23 cellular contexts compared by ENCODE assay signal in genomic region chr14:71411280-71411595, GRCh38.
A peak's percentile ranks its signal among the peaks of the same experiment; 100 is the strongest.
DNase-seq lines count a peak whose midpoint lies in the region; ATAC-seq, FAIRE-seq and TF ChIP-seq lines count a peak whose summit lies in the region.
"Had no signal": no experiment of that assay in that cellular context is flagged by ENCODE, and none has a peak within 500 bp of the region (broad histone marks: within the 10 kb centered on the region; RNA-seq: fewer than 3 reads in every experiment).

No MANE protein-coding gene starts in this region.

- DNase-seq in activated T-cell treated with anti-CD3 and anti-CD28 coated beads, Interleukin-2, amount 50 U/mL, for 72 hours = no peak
- DNase-seq in activated T-cell treated with anti-CD3 and anti-CD28 coated beads for 4 hours (no peak), GM12878 (ENCODE audit: low read depth, low spot score) (no peak), mesothelial cell of epicardium (ENCODE audit: low spot score in 2 of 2, unreplicated experiment in 2 of 2) (no peak), globus pallidus (ENCODE audit: low spot score) (no peak), NCI-H1092 (lab: John Stamatoyannopoulos, UW) (no peak)
- no peak for DNase-seq in stimulated activated naive B cell treated with anti-CD40 and anti-IgM and Interleukin-4, amounts not matched to agents 10 μg/mL and 1 μg/mL and 100 μg/mL, for 72 hours
- DNase-seq: activated CD4-positive, CD25-positive, alpha-beta regulatory T cell; colonic mucosa; EL; lower lobe of right lung; MM.1S; NCI-H1436 treated with DMSO at 0.1 percent for 48 hours; NCI-H524; RPMI8226; stimulated activated CD4-positive, alpha-beta T cell treated with anti-CD3 and anti-CD28 coated beads, Interleukin-2, amount 100 ng/mL, for 48 hours; stomach; T1000 had no signal

- H3K4me1 Mint-ChIP-seq in activated T-cell treated with anti-CD3 and anti-CD28 coated beads, Interleukin-2, amount 50 U/mL, for 72 hours (ENCODE audit: low read depth) = peaks cover 49% of the 10 kb centered on the region
- H3K4me1 Mint-ChIP-seq in stimulated activated naive B cell treated with anti-CD40 and anti-IgM and Interleukin-4, amounts not matched to agents 10 μg/mL and 1 μg/mL and 100 μg/mL, for 72 hours = peaks cover 34 to 59% of the 10 kb centered on the region in 2 donors
- peaks cover 4% of the 10 kb centered on the region for H3K4me1 Mint-ChIP-seq in mesothelial cell of epicardium

- H3K4me3 Mint-ChIP-seq in activated T-cell treated with anti-CD3 and anti-CD28 coated beads, Interleukin-2, amount 50 U/mL, for 72 hours = peak overlapping the region in 1 of 2 donors; percentile 49
- peak overlapping the region in 1 of 2 donors; percentile 20 for H3K4me3 Mint-ChIP-seq in stimulated activated naive B cell treated with anti-CD40 and anti-IgM and Interleukin-4, amounts not matched to agents 10 μg/mL and 1 μg/mL and 100 μg/mL, for 72 hours
- no peak overlapping the region for H3K4me3 Mint-ChIP-seq in mesothelial cell of epicardium
- H3K4me3 Mint-ChIP-seq: GM23338, type B pancreatic cell had no signal

- H3K79me2 ChIP-seq in Loucy (ENCODE audit: insufficient read depth, low read length) (peaks cover 98% of the 10 kb centered on the region), GM12878 (ENCODE audit: control insufficient read depth, insufficient read depth, low read length) (peaks cover 47% of the 10 kb centered on the region)

- no peaks in the 10 kb centered on the region for H3K9me2 ChIP-seq in Loucy (replicated peaks; ENCODE audit: low read depth, low read length)

- no peaks in the 10 kb centered on the region for H4K20me1 ChIP-seq in Loucy (ENCODE audit: insufficient read depth, low read length, poor library complexity, severe bottlenecking)
- H4K20me1 ChIP-seq in GM12878 (ENCODE audit: control insufficient read depth, insufficient read depth) = no peaks in the 10 kb centered on the region

- H3K9ac ChIP-seq in Loucy (ENCODE audit: low read depth, low read length, poor library complexity, severe bottlenecking) = peak overlapping the region; percentile 63
- H3K9ac ChIP-seq in GM12878 (ENCODE audit: control insufficient read depth, insufficient read depth, low read length) = no peak overlapping the region

- TF ChIP-seq POLR2A in GM12878 (IDR thresholded peaks at IDR 0.05; ENCODE audit: low read depth, low read length) = no peak

- no peaks in the 10 kb centered on the region for H3K27me3 ChIP-seq in Loucy (ENCODE audit: insufficient read depth, low read length, poor library complexity, severe bottlenecking)
- no peaks in the 10 kb centered on the region for H3K27me3 ChIP-seq in GM12878 (replicated peaks in 1 of 2; ENCODE audit: control insufficient read depth in 2 of 2, insufficient read depth in 2 of 2, low read length in 1 of 2)
- H3K27me3 ChIP-seq: colonic mucosa, stomach had no signal

- BruUV-seq in GM12878 (replicated peaks; lab: Mats Ljungman, UMichigan) = no TSS peak

- H3K27me3 Mint-ChIP-seq in activated T-cell treated with anti-CD3 and anti-CD28 coated beads, Interleukin-2, amount 50 U/mL, for 72 hours (ENCODE audit: low read depth) = no peaks in the 10 kb centered on the region
- H3K27me3 Mint-ChIP-seq in stimulated activated naive B cell treated with anti-CD40 and anti-IgM and Interleukin-4, amounts not matched to agents 10 μg/mL and 1 μg/mL and 100 μg/mL, for 72 hours = no peaks in the 10 kb centered on the region
- H3K27me3 Mint-ChIP-seq in mesothelial cell of epicardium (ENCODE audit: low read depth) = no peaks in the 10 kb centered on the region
- H3K27me3 Mint-ChIP-seq: type B pancreatic cell had no signal

- TF ChIP-seq EP300 in GM12878 (IDR thresholded peaks at IDR 0.05; ENCODE audit: borderline replicate concordance in 1 of 2, control insufficient read depth in 1 of 2, low read depth in 2 of 2, low read length in 2 of 2) = no peak

- intact Hi-C loops in GM12878 (cut with micrococcal nuclease; ENCODE audit: unreplicated experiment) = no loop called here

- H3K9me3 Mint-ChIP-seq in activated T-cell treated with anti-CD3 and anti-CD28 coated beads, Interleukin-2, amount 50 U/mL, for 72 hours = no peaks in the 10 kb centered on the region
- no peaks in the 10 kb centered on the region for H3K9me3 Mint-ChIP-seq in stimulated activated naive B cell treated with anti-CD40 and anti-IgM and Interleukin-4, amounts not matched to agents 10 μg/mL and 1 μg/mL and 100 μg/mL, for 72 hours
- peaks cover 11% of the 10 kb centered on the region for H3K9me3 Mint-ChIP-seq in mesothelial cell of epicardium
- H3K9me3 Mint-ChIP-seq: GM23338 had no signal

- TF ChIP-seq RAD21 in GM12878 (IDR thresholded peaks at IDR 0.05; ENCODE audit: insufficient read depth, low read depth, low read length) = no peak

- peaks cover 76% of the 10 kb centered on the region for H3K4me1 ChIP-seq in Loucy (ENCODE audit: insufficient read depth, low read length, poor library complexity, severe bottlenecking)
- H3K4me1 ChIP-seq in GM12878 (ENCODE audit: control insufficient read depth, insufficient read depth, low read length) = no peaks in the 10 kb centered on the region; the same call in 1 of the 2 replicates
- H3K4me1 ChIP-seq: colonic mucosa had no signal

- H3K4me2 ChIP-seq in Loucy (ENCODE audit: low read depth, low read length, poor library complexity, severe bottlenecking) = peak overlapping the region; percentile 49
- no peak overlapping the region for H3K4me2 ChIP-seq in GM12878 (ENCODE audit: control insufficient read depth, insufficient read depth)
- H3K4me2 ChIP-seq: GM23338, smooth muscle cell had no signal

- peak overlapping the region; percentile 88 for H3K27ac Mint-ChIP-seq in activated T-cell treated with anti-CD3 and anti-CD28 coated beads, Interleukin-2, amount 50 U/mL, for 72 hours
- H3K27ac Mint-ChIP-seq in stimulated activated naive B cell treated with anti-CD40 and anti-IgM and Interleukin-4, amounts not matched to agents 10 μg/mL and 1 μg/mL and 100 μg/mL, for 72 hours = peak overlapping the region; percentile 56
- no peak overlapping the region for H3K27ac Mint-ChIP-seq in mesothelial cell of epicardium
- H3K27ac Mint-ChIP-seq: GM23338, type B pancreatic cell had no signal

- H3K9me3 ChIP-seq in Loucy (ENCODE audit: insufficient read depth, low read depth, low read length) (no peaks in the 10 kb centered on the region), GM12878 (replicated peaks; ENCODE audit: control insufficient read depth, insufficient read depth, low read length) (peaks cover 2% of the 10 kb centered on the region; the same call in 2 of the 3 replicates)
- H3K9me3 ChIP-seq: colonic mucosa, lower lobe of right lung, stomach had no signal

- 78% methylated on average over 3 of the region's 3 CpGs for WGBS in GM12878 (ENCODE audit: insufficient coverage, insufficient replicate concordance, low lambda C conversion rate, missing lambda C conversion rate)

- H3K36me3 Mint-ChIP-seq in activated T-cell treated with anti-CD3 and anti-CD28 coated beads, Interleukin-2, amount 50 U/mL, for 72 hours (ENCODE audit: insufficient read depth in 2 of 2) = peaks cover 4 to 5% of the 10 kb centered on the region in 2 donors
- H3K36me3 Mint-ChIP-seq in stimulated activated naive B cell treated with anti-CD40 and anti-IgM and Interleukin-4, amounts not matched to agents 10 μg/mL and 1 μg/mL and 100 μg/mL, for 72 hours = peaks cover 30 to 45% of the 10 kb centered on the region in 2 donors
- H3K36me3 Mint-ChIP-seq in mesothelial cell of epicardium = no peaks in the 10 kb centered on the region

- peaks cover 6% of the 10 kb centered on the region; the same call in 1 of the 2 replicates for H3F3A ChIP-seq in Loucy (ENCODE audit: low read depth)

- in situ Hi-C loops in GM12878 (cut with MboI) = no loop called here

- TF ChIP-seq CTCF in Loucy (conservative IDR thresholded peaks at IDR 0.05; ENCODE audit: low read length) (no peak), GM12878 (IDR thresholded peaks at IDR 0.05 in 2 of 3, conservative IDR thresholded peaks at IDR 0.05 in 1 of 3; ENCODE audit: control insufficient read depth in 2 of 3, extremely low read depth in 1 of 3, insufficient read depth in 1 of 3, low read depth in 3 of 3, low read length in 3 of 3) (no peak), mesothelial cell of epicardium (IDR thresholded peaks at IDR 0.05; ENCODE audit: unreplicated experiment) (no peak)

- POLR2A ChIA-PET in GM12878 (lab: Charles Lee) = interaction anchor here (1.0 to 2.1 kb wide), 2 partner anchors 12 to 18 kb away, joined by 4 to 5 read pairs; no protein-coding TSS in a partner anchor

- CTCF ChIA-PET in GM12878 (lab: Yijun Ruan, JAX) = interaction anchor here (0.6 to 2.3 kb wide), 5 partner anchors 7 to 250 kb away, joined by 3 to 10 read pairs (median 3); no protein-coding TSS in a partner anchor

- H3K27ac ChIP-seq in GM12878 (ENCODE audit: control insufficient read depth, insufficient read depth) = 0 out of 2 replicates have a peak overlapping the region, but pooled peaks have one; percentile 14
- H3K27ac ChIP-seq: C4-2B, colonic mucosa, lower lobe of right lung, stomach had no signal

- RAD21 ChIA-PET in GM12878 (lab: Charles Lee; ENCODE audit: unreplicated experiment) = interaction anchor here (0.7 to 2.6 kb wide), 3 partner anchors 12 to 83 kb away, joined by 4 to 11 read pairs (median 4); no protein-coding TSS in a partner anchor

- no peak for FAIRE-seq in GM12878 (lab: Jason Lieb, UNC)

- H3K36me3 ChIP-seq in Loucy (ENCODE audit: insufficient read depth, low read length) = 0 out of 2 replicates have a peak, but pooled peaks cover 3% of the 10 kb centered on the region
- peaks cover 2 to 7% of the 10 kb centered on the region in 2 experiments; a peak in 2 of 4 replicates for H3K36me3 ChIP-seq in GM12878 (ENCODE audit: control insufficient read depth in 2 of 2, insufficient read depth in 2 of 2, low read length in 1 of 2)
- H3K36me3 ChIP-seq: colonic mucosa, lower lobe of right lung, stomach had no signal

- no peak overlapping the region for H2AFZ ChIP-seq in Loucy (ENCODE audit: low read length)
- H2AFZ ChIP-seq in GM12878 (ENCODE audit: control insufficient read depth, low read depth, low read length) = no peak overlapping the region
- H2AFZ ChIP-seq: GM23338 had no signal

- peak; percentile 45 to 80 for ATAC-seq in activated T-cell treated with anti-CD3 and anti-CD28 coated beads, Interleukin-2, amount 50 U/mL, for 72 hours (replicated peaks in 1 of 2)
- ATAC-seq in GM12878 = no peak
- peak in 1 of 2 donors; percentile 27 for ATAC-seq in stimulated activated naive B cell treated with anti-CD40 and anti-IgM and Interleukin-4, amounts not matched to agents 10 μg/mL and 1 μg/mL and 100 μg/mL, for 72 hours (replicated peaks)
- ATAC-seq: GM23338, lower lobe of right lung had no signal

- H3K4me3 ChIP-seq in Loucy (ENCODE audit: low read length, poor library complexity, severe bottlenecking) = no peak overlapping the region
- H3K4me3 ChIP-seq in GM12878 = no peak overlapping the region
- H3K4me3 ChIP-seq: colonic mucosa, GM23338, lower lobe of right lung, smooth muscle cell, stomach had no signal

- SMC1A ChIA-PET in GM12878 (lab: Charles Lee; ENCODE audit: uncharacterized antibody, unreplicated experiment) = interaction anchor here (1.4 to 3.1 kb wide), 7 partner anchors 8 to 89 kb away, joined by 4 to 14 read pairs (median 8); no protein-coding TSS in a partner anchor

TF ChIP-seq in GM12878, 131 proteins besides CTCF, POLR2A, EP300 and RAD21 (continues in another document):
- no peak for TF ChIP-seq BMI1 (IDR thresholded peaks at IDR 0.05; ENCODE audit: borderline replicate concordance)
- no peak for TF ChIP-seq SREBF1 (IDR thresholded peaks at IDR 0.05; ENCODE audit: low read length)
- TF ChIP-seq ZNF24 (IDR thresholded peaks at IDR 0.05) = no peak
- no peak for TF ChIP-seq FOXM1 (IDR thresholded peaks at IDR 0.05; ENCODE audit: low read depth, low read length)
